Comparison of ENCODE assay signal across 11 cellular contexts in genomic region chr21:43809853-43810504, GRCh38.
"Had no signal": no experiment of that assay in that cellular context is flagged by ENCODE, and none has a peak within 500 bp of the region (broad histone marks: within the 10 kb centered on the region; RNA-seq: fewer than 3 reads in every experiment).

No MANE protein-coding gene starts in this region.

- H3K27me3 Mint-ChIP-seq: activated naive CD8-positive, alpha-beta T cell treated with anti-CD3 and anti-CD28 coated beads, Interleukin-2, amount 50 U/mL, for 24 hours; stimulated activated naive CD8-positive, alpha-beta T cell treated with anti-CD3 and anti-CD28 coated beads, Interleukin-15, amount 100 ng/mL, for 72 hours had no signal

- H3K4me3 ChIP-seq: cardiac muscle cell, ovary, thoracic aorta had no signal

- H3K4me1 Mint-ChIP-seq: neural crest cell had no signal

- H3K9me3 Mint-ChIP-seq: activated naive CD8-positive, alpha-beta T cell treated with anti-CD3 and anti-CD28 coated beads, Interleukin-2, amount 50 U/mL, for 24 hours; activated T-helper 1 cell treated with anti-CD3 and anti-CD28 coated beads, Interleukin-12 subunit alpha, Interleukin-12 subunit beta, Interleukin-2, Interleukin-4 antibody, amounts not matched to agents 30 ng/mL and 10 ng/mL and 1 ng/mL, durations not matched to agents 14 hours and 24 hours and 36 hours; neural crest cell; stimulated activated naive CD8-positive, alpha-beta T cell treated with anti-CD3 and anti-CD28 coated beads, Interleukin-15, amount 100 ng/mL, for 72 hours; WTC11 had no signal

- H3K36me3 Mint-ChIP-seq: immature natural killer cell, WTC11 had no signal

- H3K4me3 Mint-ChIP-seq: activated CD8-positive, alpha-beta T cell treated with anti-CD3 and anti-CD28 coated beads, Interleukin-2, amount 10 ng/mL, durations not matched to agents 7 days and 5 days; activated naive CD8-positive, alpha-beta T cell treated with anti-CD3 and anti-CD28 coated beads, Interleukin-2, amount 50 U/mL, for 24 hours; activated T-helper 1 cell treated with anti-CD3 and anti-CD28 coated beads, Interleukin-12 subunit alpha, Interleukin-12 subunit beta, Interleukin-2, Interleukin-4 antibody, amounts not matched to agents 30 ng/mL and 10 ng/mL and 1 ng/mL, durations not matched to agents 14 hours and 24 hours and 36 hours; immature natural killer cell; neural crest cell; stimulated activated naive CD8-positive, alpha-beta T cell treated with anti-CD3 and anti-CD28 coated beads, Interleukin-15, amount 100 ng/mL, for 72 hours; WTC11 had no signal

- H3K27ac Mint-ChIP-seq: activated naive CD8-positive, alpha-beta T cell treated with anti-CD3 and anti-CD28 coated beads, Interleukin-2, amount 50 U/mL, for 24 hours; immature natural killer cell; WTC11 had no signal

- H3K36me3 ChIP-seq: cardiac muscle cell, ovary, thoracic aorta had no signal

- H3K9me3 ChIP-seq: ovary, thoracic aorta had no signal

- H3K27me3 ChIP-seq: cardiac muscle cell, foreskin keratinocyte, ovary had no signal

- H3K27ac ChIP-seq: cardiac muscle cell, foreskin keratinocyte, thoracic aorta had no signal
